Comparison of ENCODE assay signal across 25 cellular contexts in the genomic region with DNA sequence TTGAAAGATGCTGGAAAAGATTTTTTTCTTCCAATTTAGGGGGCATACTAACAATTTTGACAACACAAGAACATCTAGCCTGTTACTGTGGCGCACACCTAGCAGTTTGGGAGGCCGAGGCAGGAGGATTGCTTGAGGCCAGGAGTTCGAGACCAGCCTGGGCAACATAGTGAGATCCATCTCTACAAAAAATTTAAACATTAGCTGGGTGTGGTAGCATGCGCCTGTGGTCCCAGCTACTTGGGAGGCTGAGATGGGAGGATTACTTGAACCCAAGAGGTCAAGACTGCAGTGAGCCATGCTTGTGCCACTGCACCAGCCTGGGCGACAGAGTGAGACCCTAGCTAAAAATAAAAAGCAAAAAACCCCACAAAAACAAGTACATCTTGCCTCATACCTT.
"Had no signal": no experiment of that assay in that cellular context is flagged by ENCODE, and none has a peak within 500 bp of the region (broad histone marks: within the 10 kb centered on the region; RNA-seq: fewer than 3 reads in every experiment).

No MANE protein-coding gene starts in this region.

- H3K4me1 ChIP-seq: parathyroid adenoma, psoas muscle, right lobe of liver, vagina had no signal

- H3K9ac ChIP-seq: neural progenitor cell, parathyroid adenoma had no signal

- H3K79me2 ChIP-seq: parathyroid adenoma had no signal

- H3K27me3 ChIP-seq: neural progenitor cell, ovary, right lobe of liver, sigmoid colon, stomach, thyroid gland, tibial nerve, upper lobe of right lung, vagina had no signal

- H3K27ac ChIP-seq: neural progenitor cell, ovary, parathyroid adenoma, psoas muscle, right lobe of liver, sigmoid colon, stomach, thoracic aorta, thyroid gland, tibial nerve, upper lobe of right lung, vagina had no signal

- ATAC-seq: naive thymus-derived CD4-positive, alpha-beta T cell; natural killer cell; psoas muscle; right cardiac atrium; right lobe of liver; stimulated activated effector memory CD8-positive, alpha-beta T cell treated with anti-CD3 and anti-CD28 coated beads, Interleukin-12 subunit alpha, Interleukin-12 subunit beta, amount 100 ng/mL, for 72 hours; stimulated activated naive B cell treated with anti-CD40 and anti-IgM and Interleukin-4, amounts not matched to agents 10 μg/mL and 1 μg/mL and 100 μg/mL, for 72 hours; upper lobe of right lung had no signal

- H3K4me3 ChIP-seq: neural progenitor cell, ovary, psoas muscle, right lobe of liver, sigmoid colon, stomach, thoracic aorta, thyroid gland, tibial nerve, upper lobe of right lung, vagina had no signal

- DNase-seq: naive thymus-derived CD4-positive, alpha-beta T cell; natural killer cell; occipital lobe; ovary; posterior cingulate gyrus; psoas muscle; right cardiac atrium; right lobe of liver; sigmoid colon; small intestine; stimulated activated CD4-positive, alpha-beta T cell treated with anti-CD3 and anti-CD28 coated beads, Interleukin-15, amount 100 ng/mL, for 24 hours; stimulated activated CD4-positive, alpha-beta T cell treated with anti-CD3 and anti-CD28 coated beads, Interleukin-2, amount 100 ng/mL, for 24 hours; stimulated activated CD4-positive, alpha-beta T cell treated with anti-CD3 and anti-CD28 coated beads, Interleukin-2, amount 100 ng/mL, for 48 hours; stimulated activated CD4-positive, alpha-beta T cell treated with anti-CD3 and anti-CD28 coated beads, Interleukin-4, amount 100 ng/mL, for 24 hours; stimulated activated naive B cell treated with anti-CD40 and anti-IgM and Interleukin-4, amounts not matched to agents 10 μg/mL and 1 μg/mL and 100 μg/mL, for 72 hours; stimulated activated naive CD4-positive, alpha-beta T cell treated with Interleukin-2 at 50 U/mL for 16 hours; stomach; thyroid gland; upper lobe of right lung had no signal

- H3K4me2 ChIP-seq: neural progenitor cell had no signal

- H2AFZ ChIP-seq: neural progenitor cell, parathyroid adenoma had no signal

- H3K9me3 ChIP-seq: ovary, psoas muscle, right lobe of liver, sigmoid colon, stomach, thoracic aorta, thyroid gland, tibial nerve, upper lobe of right lung, vagina had no signal

- H3K36me3 ChIP-seq: neural progenitor cell, ovary, right lobe of liver, sigmoid colon, stomach, thoracic aorta, thyroid gland, tibial nerve, upper lobe of right lung, vagina had no signal
